9 cellular contexts compared by ENCODE assay signal in genomic region chr9:124776952-124777645, GRCh38. TPM values are rescaled to one million over a fixed set of nuclear protein-coding genes. Genes with fewer than 3 reads are reported as not detected.
DNase-seq lines count a peak whose midpoint lies in the region; ATAC-seq and TF ChIP-seq lines count a peak whose summit lies in the region.
"Had no signal": no experiment of that assay in that cellular context is flagged by ENCODE, and none has a peak within 500 bp of the region (broad histone marks: within the 10 kb centered on the region; RNA-seq: fewer than 3 reads in every experiment).

OLFML2A (plus strand) TSS chr9:124777133; CDS start chr9:124777271, 138 bp downstream.

- H3K27ac Mint-ChIP-seq in activated CD8-positive, alpha-beta memory T cell treated with anti-CD3 and anti-CD28 coated beads, Interleukin-2, amount 10 ng/mL, durations not matched to agents 7 days and 5 days: no peak within 1 kb of the TSS
- H3K27ac Mint-ChIP-seq in glutamatergic neuron (ENCODE audit: unreplicated experiment): no peak within 1 kb of the TSS

- WGBS in HUES64: 1% methylated on average over 86 of the region's 86 CpGs
- 1 to 2% (median 1%) methylated on average over 25 to 86 of the region's 86 CpGs for WGBS in ovary, 3 donors

- H3K4me3 ChIP-seq in HUES64 (ENCODE audit: low read length): peak within 1 kb of the TSS; percentile 68
- peak within 1 kb of the TSS; percentile 65 for H3K4me3 ChIP-seq in ovary

- no peaks in the 10 kb centered on the region for H3K36me3 Mint-ChIP-seq in activated CD8-positive, alpha-beta memory T cell treated with anti-CD3 and anti-CD28 coated beads, Interleukin-2, amount 10 ng/mL, durations not matched to agents 7 days and 5 days
- no peaks in the 10 kb centered on the region for H3K36me3 Mint-ChIP-seq in glutamatergic neuron (ENCODE audit: unreplicated experiment)

- H3K36me3 ChIP-seq in HUES64 (ENCODE audit: insufficient read depth, low read length) (no peaks in the 10 kb centered on the region), ovary (no peaks in the 10 kb centered on the region)

- DNase-seq in Caki2 (ENCODE audit: low read depth) (no peak), glutamatergic neuron (peak; percentile 50), ovary (peak in 3 of 5 donors; percentile 28 to 65 (median 57)), DMS153 (lab: John Stamatoyannopoulos, UW) (no peak)
- no peak for DNase-seq in activated CD8-positive, alpha-beta memory T cell treated with anti-CD3 and anti-CD28 coated beads, Interleukin-2, amount 10 ng/mL, durations not matched to agents 7 days and 5 days

- no peak for TF ChIP-seq POLR2A in ovary (IDR thresholded peaks at IDR 0.05)

- H3K9me3 Mint-ChIP-seq in activated CD8-positive, alpha-beta memory T cell treated with anti-CD3 and anti-CD28 coated beads, Interleukin-2, amount 10 ng/mL, durations not matched to agents 7 days and 5 days (ENCODE audit: low read depth): no peaks in the 10 kb centered on the region
- peaks cover 16% of the 10 kb centered on the region for H3K9me3 Mint-ChIP-seq in glutamatergic neuron (ENCODE audit: unreplicated experiment)

- H3K9me3 ChIP-seq in HUES64 (ENCODE audit: insufficient read depth, low read depth, low read length) (no peaks in the 10 kb centered on the region), ovary (no peaks in the 10 kb centered on the region)

- ATAC-seq in activated CD8-positive, alpha-beta memory T cell treated with anti-CD3 and anti-CD28 coated beads, Interleukin-2, amount 10 ng/mL, durations not matched to agents 7 days and 5 days: peak; percentile 37
- no peak for ATAC-seq in GM18868 (IDR thresholded peaks at IDR 0.05; ENCODE audit: unreplicated experiment)
- no peak for ATAC-seq in HG03175 (IDR thresholded peaks at IDR 0.05; ENCODE audit: unreplicated experiment)

- TF ChIP-seq CTCF in glutamatergic neuron (IDR thresholded peaks at IDR 0.05; ENCODE audit: partially characterized antibody, unreplicated experiment) (peak; percentile 57), ovary (IDR thresholded peaks at IDR 0.05) (peak in 2 of 3 donors; percentile 24 to 54)

- H3K27me3 ChIP-seq in HUES64 (ENCODE audit: insufficient read depth, low read length) (peaks cover 22% of the 10 kb centered on the region), ovary (no peaks in the 10 kb centered on the region)

- in situ Hi-C loops in Caki2 (cut with HindIII; ENCODE audit: low pct_unique_long_range_greater_than_20kb, low sequenced_read_pairs): no loop called here

- peak within 1 kb of the TSS; percentile 63 for H3K4me3 Mint-ChIP-seq in activated CD8-positive, alpha-beta memory T cell treated with anti-CD3 and anti-CD28 coated beads, Interleukin-2, amount 10 ng/mL, durations not matched to agents 7 days and 5 days
- peak within 1 kb of the TSS; percentile 90 for H3K4me3 Mint-ChIP-seq in glutamatergic neuron (ENCODE audit: unreplicated experiment)

- intact Hi-C loops in ovary (cut with DNase I): loop anchor here in 1 of 4 donors (1.0 to 10.0 kb wide), 2 partner anchors 76 to 368 kb away; partner anchors contain the start of genes SCAI and WDR38

- CTCF ChIA-PET in activated CD8-positive, alpha-beta memory T cell treated with anti-CD3 and anti-CD28 coated beads, Interleukin-2, amount 10 ng/mL, durations not matched to agents 7 days and 5 days (lab: Charles Lee): interaction anchor here (1.1 to 13.1 kb wide), 5 partner anchors 8 to 83 kb away, joined by 4 to 380 read pairs (median 6); partner anchors contain the start of gene WDR38

- H3K4me1 Mint-ChIP-seq in activated CD8-positive, alpha-beta memory T cell treated with anti-CD3 and anti-CD28 coated beads, Interleukin-2, amount 10 ng/mL, durations not matched to agents 7 days and 5 days: peaks cover 30% of the 10 kb centered on the region
- H3K4me1 Mint-ChIP-seq in glutamatergic neuron (ENCODE audit: low read depth, unreplicated experiment): peaks cover 2% of the 10 kb centered on the region

- peaks cover 39% of the 10 kb centered on the region for H3K27me3 Mint-ChIP-seq in activated CD8-positive, alpha-beta memory T cell treated with anti-CD3 and anti-CD28 coated beads, Interleukin-2, amount 10 ng/mL, durations not matched to agents 7 days and 5 days
- peaks cover 14% of the 10 kb centered on the region for H3K27me3 Mint-ChIP-seq in glutamatergic neuron (ENCODE audit: unreplicated experiment)

- H3K4me1 ChIP-seq in HUES64 (ENCODE audit: insufficient read depth, low read length): peaks cover 15% of the 10 kb centered on the region
- peaks cover 13% of the 10 kb centered on the region for H3K4me1 ChIP-seq in ovary (ENCODE audit: insufficient read depth)

- H3K27ac ChIP-seq in HUES64 (ENCODE audit: low read depth, low read length) (no peak within 1 kb of the TSS), ovary (peak within 1 kb of the TSS; percentile 63 to 80)

- TF ChIP-seq EP300 in ovary (IDR thresholded peaks at IDR 0.05): no peak

- H3K9ac ChIP-seq in HUES64 (ENCODE audit: low read depth, low read length): peak within 1 kb of the TSS; percentile 63

RNA-seq across cellular contexts. Expression of gene OLFML2A, which starts in this region (rescaled TPM):
- total RNA-seq in Caki2 (2014; rRNA removed; shearing (Covaris generic); ENCODE audit: low replicate concordance): 4.3 and 14.9 TPM in 2 replicates
- 4.2 TPM for polyA plus RNA-seq in HUES64 (2013, experiment 1 of 2)
- polyA plus RNA-seq in HUES64 (2013, experiment 2 of 2): 5.8 TPM
- not detected for total RNA-seq in activated CD8-positive, alpha-beta memory T cell treated with anti-CD3 and anti-CD28 coated beads, Interleukin-2, amount 10 ng/mL, durations not matched to agents 7 days and 5 days
- total RNA-seq in glutamatergic neuron (ENCODE audit: unreplicated experiment) (not detected), ovary (10 to 100 TPM; 14.7 to 63.4 (median 52.8) TPM)
- polyA plus RNA-seq in ovary: 10 to 100 TPM; 25.2 to 27.2 TPM
- total RNA-seq: T-helper 2 cell treated with Interferon-gamma antibody and Interleukin-4, amounts not matched to agents 100 ng/mL and 5 ng/mL, for 36 hours had no signal

Comparison
In these comparisons a context has a peak if more than half of its experiments do, and no peak if none do; other contexts are left out.
1. Peak in ATAC-seq in activated CD8-positive, alpha-beta memory T cell treated with anti-CD3 and anti-CD28 coated beads, Interleukin-2, amount 10 ng/mL, durations not matched to agents 7 days and 5 days; RNA of the gene not detected or under 1 TPM.
2. Peak in DNase-seq in glutamatergic neuron; RNA of the gene not detected or under 1 TPM.
3. DNase-seq: peak in ovary (3 of 5); none in Caki2 (single experiment), activated CD8-positive, alpha-beta memory T cell treated with anti-CD3 and anti-CD28 coated beads, Interleukin-2, amount 10 ng/mL, durations not matched to agents 7 days and 5 days (single experiment) and DMS153 (single experiment).